In the genomic region with DNA sequence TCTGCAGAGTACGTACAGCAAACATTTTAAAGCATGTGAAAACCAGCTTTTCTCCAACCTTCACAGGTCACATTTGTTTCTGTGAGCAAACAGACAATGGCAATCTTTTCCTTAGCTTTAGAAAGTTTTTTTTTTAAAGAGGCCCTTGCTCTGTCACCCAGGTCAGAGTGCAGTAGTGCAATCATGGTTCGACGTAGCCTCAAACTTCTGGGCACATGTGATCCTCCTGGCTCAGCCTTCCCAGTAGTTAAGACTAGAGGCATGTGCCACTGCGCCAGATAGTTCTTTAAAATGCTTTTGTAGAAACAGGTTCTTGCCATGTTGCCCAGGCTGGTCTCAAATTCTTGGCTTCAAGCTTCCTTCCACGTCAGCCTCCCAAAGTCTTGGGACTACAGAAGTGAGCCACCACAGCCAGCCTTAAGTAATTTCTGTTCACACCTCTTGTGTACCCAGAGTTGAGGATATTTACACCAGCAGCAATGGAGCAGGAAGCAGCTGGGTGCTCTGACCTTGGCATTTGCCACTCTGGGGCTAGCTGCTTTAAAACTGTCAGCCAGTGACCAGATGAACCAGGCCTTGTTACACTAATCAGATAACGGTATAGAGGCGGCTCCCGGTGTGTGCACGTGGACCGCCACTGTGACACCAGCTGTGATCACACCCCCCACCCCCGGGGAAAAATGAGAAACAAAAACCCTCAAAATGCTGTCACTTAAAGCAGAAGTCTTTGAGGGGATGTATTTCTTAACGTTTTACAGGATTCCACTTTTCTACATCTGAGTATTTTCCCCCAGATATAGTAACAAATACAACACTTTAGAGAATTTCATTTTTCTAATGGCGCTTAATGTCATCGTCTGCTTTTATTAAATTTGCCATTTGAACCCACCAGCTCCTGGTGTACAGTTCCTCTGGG, we compare ENCODE assay signal across 16 cellular contexts.
"Had no signal": no experiment of that assay in that cellular context is flagged by ENCODE, and none has a peak within 500 bp of the region (broad histone marks: within the 10 kb centered on the region; RNA-seq: fewer than 3 reads in every experiment).

No MANE protein-coding gene starts in this region.

- FAIRE-seq: endometrium had no signal

- H3K4me1 ChIP-seq: breast epithelium, prostate gland, upper lobe of right lung had no signal

- H3K27ac ChIP-seq: prostate gland, upper lobe of right lung had no signal

- H3K36me3 ChIP-seq: breast epithelium, prostate gland, upper lobe of right lung had no signal

- H3K4me3 ChIP-seq: breast epithelium, esophagus muscularis mucosa, prostate gland, upper lobe of right lung had no signal

- H3K9me3 ChIP-seq: breast epithelium, esophagus muscularis mucosa, prostate gland, upper lobe of right lung had no signal

- DNase-seq: activated CD4-positive, alpha-beta T cell treated with anti-CD3 and anti-CD28 coated beads for 4 hours; activated CD8-positive, alpha-beta memory T cell treated with anti-CD3 and anti-CD28 coated beads, Interleukin-2, amount 50 U/mL, for 4 hours; activated CD8-positive, alpha-beta T cell treated with anti-CD3 and anti-CD28 coated beads for 36 hours; activated naive CD8-positive, alpha-beta T cell treated with anti-CD3 and anti-CD28 coated beads, Interleukin-2, amount 10 ng/mL, durations not matched to agents 7 days and 5 days; aorta; head of caudate nucleus; islet precursor cell; mammary epithelial cell; occipital lobe; stimulated activated CD4-positive, alpha-beta T cell treated with anti-CD3 and anti-CD28 coated beads, Interleukin-12 subunit alpha, Interleukin-12 subunit beta, amount 100 ng/mL, for 4 hours; stimulated activated naive CD4-positive, alpha-beta T cell treated with Interleukin-2 at 50 U/mL for 16 hours; upper lobe of right lung had no signal

- H3K27me3 ChIP-seq: breast epithelium, esophagus muscularis mucosa, upper lobe of right lung had no signal
